Comparison of ENCODE assay signal across 19 cellular contexts in the genomic region with DNA sequence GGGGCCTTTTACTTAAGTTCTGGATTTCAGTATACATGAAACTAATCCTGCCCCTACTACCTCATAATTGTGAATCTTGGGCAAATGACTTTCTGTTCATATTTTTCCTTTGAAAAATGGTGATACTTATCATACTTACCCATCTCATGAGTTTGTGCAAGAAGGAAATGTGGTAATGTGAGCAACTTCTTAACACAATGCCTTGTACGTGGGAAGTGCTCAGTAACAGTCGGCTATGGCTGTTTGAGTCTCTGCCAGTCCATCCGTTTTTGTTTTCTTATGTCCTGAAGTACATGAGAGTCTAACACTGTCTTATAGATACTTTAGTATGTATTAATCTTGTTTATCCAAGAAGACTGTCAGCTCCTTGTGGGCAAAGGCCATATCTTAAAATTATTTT.
DNase-seq lines count a peak whose midpoint lies in the region; ATAC-seq and TF ChIP-seq lines count a peak whose summit lies in the region.
"Had no signal": no experiment of that assay in that cellular context is flagged by ENCODE, and none has a peak within 500 bp of the region (broad histone marks: within the 10 kb centered on the region; RNA-seq: fewer than 3 reads in every experiment).

No MANE protein-coding gene starts in this region.

- H3K4me3 ChIP-seq in Loucy (ENCODE audit: low read length, poor library complexity, severe bottlenecking) (no peak overlapping the region), WERI-Rb-1 (ENCODE audit: low read depth, low read length) (no peak overlapping the region)
- H3K4me3 ChIP-seq: SJCRH30 had no signal

- no peaks in the 10 kb centered on the region for H3K4me1 ChIP-seq in Loucy (ENCODE audit: insufficient read depth, low read length, poor library complexity, severe bottlenecking)
- H3K4me1 ChIP-seq: Caco-2, SJCRH30 had no signal

- no peak overlapping the region for H3K4me2 ChIP-seq in Loucy (ENCODE audit: low read depth, low read length, poor library complexity, severe bottlenecking)

- H3F3A ChIP-seq in Loucy (ENCODE audit: low read depth) = no peaks in the 10 kb centered on the region

- H3K36me3 ChIP-seq in Loucy (ENCODE audit: insufficient read depth, low read length) (no peaks in the 10 kb centered on the region), WERI-Rb-1 (peaks cover 13% of the 10 kb centered on the region)
- H3K36me3 ChIP-seq: SJCRH30 had no signal

- H3K79me2 ChIP-seq in Loucy (ENCODE audit: insufficient read depth, low read length) = no peaks in the 10 kb centered on the region

- peaks cover 3% of the 10 kb centered on the region for H3K27me3 Mint-ChIP-seq in nephron progenitor cell (ENCODE audit: low read depth, poor library complexity)
- no peaks in the 10 kb centered on the region for H3K27me3 Mint-ChIP-seq in naive thymus-derived CD8-positive, alpha-beta T cell
- H3K27me3 Mint-ChIP-seq: CD4-positive, CD25-positive, alpha-beta regulatory T cell had no signal

- H3K9me2 ChIP-seq in Loucy (replicated peaks; ENCODE audit: low read depth, low read length) = no peaks in the 10 kb centered on the region

- peaks cover 4% of the 10 kb centered on the region for H3K4me1 Mint-ChIP-seq in nephron progenitor cell
- no peaks in the 10 kb centered on the region for H3K4me1 Mint-ChIP-seq in naive thymus-derived CD8-positive, alpha-beta T cell
- H3K4me1 Mint-ChIP-seq: CD4-positive, CD25-positive, alpha-beta regulatory T cell; H9 had no signal

- peak overlapping the region; percentile 65 for H3K27ac Mint-ChIP-seq in nephron progenitor cell
- no peak overlapping the region for H3K27ac Mint-ChIP-seq in naive thymus-derived CD8-positive, alpha-beta T cell
- H3K27ac Mint-ChIP-seq: CD4-positive, CD25-positive, alpha-beta regulatory T cell; H9 had no signal

- DNase-seq in NOMO-1 (lab: John Stamatoyannopoulos, UW; ENCODE audit: unreplicated experiment in 2 of 2) (peak; percentile 38 to 60), WERI-Rb-1 (no peak), nephron progenitor cell (no peak), NCI-H187 (lab: John Stamatoyannopoulos, UW) (no peak)
- no peak for DNase-seq in naive thymus-derived CD8-positive, alpha-beta T cell
- DNase-seq: Caco-2; CD4-positive, CD25-positive, alpha-beta regulatory T cell; DMS153; EL; H9; IMR-90; Kasumi-1; NCI-H1048; NCI-H1436 treated with DMSO at 0.1 percent for 48 hours; NCI-H2081; NCI-H748 treated with DMSO at 0.1 percent for 48 hours; SJCRH30 had no signal

- no peak overlapping the region for H3K9ac ChIP-seq in Loucy (ENCODE audit: low read depth, low read length, poor library complexity, severe bottlenecking)

- H3K9me3 Mint-ChIP-seq in nephron progenitor cell = no peaks in the 10 kb centered on the region
- no peaks in the 10 kb centered on the region for H3K9me3 Mint-ChIP-seq in naive thymus-derived CD8-positive, alpha-beta T cell
- H3K9me3 Mint-ChIP-seq: CD4-positive, CD25-positive, alpha-beta regulatory T cell; H9 had no signal

- no peak overlapping the region for H3K4me3 Mint-ChIP-seq in nephron progenitor cell
- no peak overlapping the region for H3K4me3 Mint-ChIP-seq in naive thymus-derived CD8-positive, alpha-beta T cell
- H3K4me3 Mint-ChIP-seq: CD4-positive, CD25-positive, alpha-beta regulatory T cell; H9 had no signal

- POLR2A ChIA-PET in naive thymus-derived CD8-positive, alpha-beta T cell (lab: Charles Lee) = no interaction called here

- H4K20me1 ChIP-seq in Loucy (ENCODE audit: insufficient read depth, low read length, poor library complexity, severe bottlenecking) = no peaks in the 10 kb centered on the region

- H3K9me3 ChIP-seq in Loucy (ENCODE audit: insufficient read depth, low read depth, low read length) = no peaks in the 10 kb centered on the region
- no peaks in the 10 kb centered on the region for H3K9me3 ChIP-seq in WERI-Rb-1 (ENCODE audit: severe bottlenecking)
- H3K9me3 ChIP-seq: Caco-2, SJCRH30 had no signal

- 0 out of 2 replicates have a peak overlapping the region, but pooled peaks have one; percentile 7 for H2AFZ ChIP-seq in Loucy (ENCODE audit: low read length)

- H3K36me3 Mint-ChIP-seq in nephron progenitor cell (ENCODE audit: low read depth) = peaks cover 31% of the 10 kb centered on the region
- H3K36me3 Mint-ChIP-seq in naive thymus-derived CD8-positive, alpha-beta T cell = peaks cover 13 to 80% (median 37%) of the 10 kb centered on the region in 3 donors

- peak overlapping the region; percentile 67 for H3K27ac ChIP-seq in WERI-Rb-1
- H3K27ac ChIP-seq: SJCRH30 had no signal

- ATAC-seq in GM18498 (IDR thresholded peaks at IDR 0.05; ENCODE audit: unreplicated experiment) = no peak
- no peak for ATAC-seq in naive thymus-derived CD8-positive, alpha-beta T cell

- TF ChIP-seq CTCF in Loucy (conservative IDR thresholded peaks at IDR 0.05; ENCODE audit: low read length) = no peak
- TF ChIP-seq CTCF in WERI-Rb-1 (IDR thresholded peaks at IDR 0.05; ENCODE audit: low read depth, low read length) = no peak
- TF ChIP-seq CTCF in nephron progenitor cell (IDR thresholded peaks at IDR 0.05) = no peak

- H3K27me3 ChIP-seq in Loucy (ENCODE audit: insufficient read depth, low read length, poor library complexity, severe bottlenecking) = no peaks in the 10 kb centered on the region
- no peaks in the 10 kb centered on the region for H3K27me3 ChIP-seq in WERI-Rb-1 (ENCODE audit: insufficient read depth, low read depth, severe bottlenecking)
- H3K27me3 ChIP-seq: SJCRH30 had no signal

Comparison
In these comparisons a context has a peak if more than half of its experiments do, and no peak if none do; other contexts are left out.
1. DNase-seq: peak in NOMO-1 (2 of 2); none in WERI-Rb-1 (single experiment), nephron progenitor cell (single experiment), NCI-H187 (0 of 2) and naive thymus-derived CD8-positive, alpha-beta T cell (0 of 10).